In the genomic region with DNA sequence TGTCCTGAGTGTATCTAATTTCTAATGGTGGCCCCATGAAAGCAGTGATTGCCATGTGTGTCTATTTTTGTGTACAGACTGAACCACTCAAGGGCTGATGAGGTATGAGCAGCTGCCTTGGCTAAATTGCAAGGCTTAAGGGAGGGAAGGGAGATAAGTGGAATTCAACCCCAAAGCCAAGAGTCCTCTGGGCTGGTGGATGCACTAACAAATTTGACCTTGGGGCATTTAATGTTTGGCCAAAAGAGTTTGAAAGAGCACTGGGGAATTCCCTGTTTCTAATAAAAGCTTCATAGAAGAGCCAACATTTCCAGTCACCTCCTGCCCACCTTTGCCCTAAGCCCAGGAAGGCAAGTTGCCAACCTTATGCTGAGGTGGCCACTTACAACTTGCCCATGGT, we compare ENCODE assay signal across 17 cellular contexts.
DNase-seq lines count a peak whose midpoint lies in the region; ATAC-seq and TF ChIP-seq lines count a peak whose summit lies in the region.
"Had no signal": no experiment of that assay in that cellular context is flagged by ENCODE, and none has a peak within 500 bp of the region (broad histone marks: within the 10 kb centered on the region; RNA-seq: fewer than 3 reads in every experiment).

No MANE protein-coding gene starts in this region.

- ATAC-seq in GM19395 (IDR thresholded peaks at IDR 0.05; ENCODE audit: unreplicated experiment) = no peak

- no peak overlapping the region for H3K27ac ChIP-seq in Peyer's patch
- H3K27ac ChIP-seq: breast epithelium, C4-2B, parathyroid adenoma, stomach had no signal

- no peaks in the 10 kb centered on the region for H3K36me3 ChIP-seq in Peyer's patch
- H3K36me3 ChIP-seq: breast epithelium, stomach had no signal

- H3K4me1 ChIP-seq in Peyer's patch = peaks cover 0 to 3% (median 0%) of the 10 kb centered on the region in 4 donors
- H3K4me1 ChIP-seq: breast epithelium had no signal

- DNase-seq in DMS153 treated with DMSO at 0.1 percent for 48 hours (lab: John Stamatoyannopoulos, UW; ENCODE audit: unreplicated experiment) = peak; percentile 31
- DNase-seq in NCI-H146 (lab: John Stamatoyannopoulos, UW) = peak; percentile 74
- peak; percentile 82 for DNase-seq in RPMI7951 (ENCODE audit: low read depth)
- DNase-seq in myocyte (ENCODE audit: low read depth) = peak; percentile 87
- DNase-seq in cerebellum (ENCODE audit: low spot score) = no peak
- no peak for DNase-seq in GM03348 (ENCODE audit: low spot score)
- DNase-seq in Peyer's patch = no peak
- DNase-seq: activated CD4-positive, alpha-beta T cell treated with anti-CD3 and anti-CD28 coated beads for 4 hours; activated gamma-delta T cell; hypothalamus; Karpas-422; stimulated activated CD4-positive, alpha-beta T cell treated with anti-CD3 and anti-CD28 coated beads, Interleukin-4, amount 100 ng/mL, for 1 hour; stomach had no signal

- no peaks in the 10 kb centered on the region for H3K9me3 ChIP-seq in Peyer's patch
- H3K9me3 ChIP-seq: breast epithelium, stomach had no signal

- no peak overlapping the region for H3K4me3 ChIP-seq in Peyer's patch
- H3K4me3 ChIP-seq: breast epithelium, stomach had no signal

- no peak for TF ChIP-seq CTCF in Peyer's patch (IDR thresholded peaks at IDR 0.05)

- TF ChIP-seq POLR2A in Peyer's patch (IDR thresholded peaks at IDR 0.05) = no peak

- no peaks in the 10 kb centered on the region for H3K27me3 ChIP-seq in Peyer's patch
- H3K27me3 ChIP-seq: breast epithelium, stomach had no signal

Comparison
In these comparisons a context has a peak if more than half of its experiments do, and no peak if none do; other contexts are left out.
1. DNase-seq: peak in DMS153 treated with DMSO at 0.1 percent for 48 hours (single experiment), NCI-H146 (single experiment), RPMI7951 (single experiment) and myocyte (single experiment); none in cerebellum (single experiment), GM03348 (single experiment) and Peyer's patch (0 of 3).